Comparison of ENCODE assay signal across 9 cellular contexts in genomic region chr6:35522660-35523658, GRCh38. TPM values are rescaled to one million over a fixed set of nuclear protein-coding genes. Genes with fewer than 3 reads are reported as not detected.
DNase-seq lines count a peak whose midpoint lies in the region; ATAC-seq and TF ChIP-seq lines count a peak whose summit lies in the region.
"Had no signal": no experiment of that assay in that cellular context is flagged by ENCODE, and none has a peak within 500 bp of the region (broad histone marks: within the 10 kb centered on the region; RNA-seq: fewer than 3 reads in every experiment).

No MANE protein-coding gene starts in this region.

- peak overlapping the region in 1 of 2 experiments; percentile 71 for H3K4me3 ChIP-seq in mesenchymal stem cell (ENCODE audit: insufficient read depth in 1 of 2, low read depth in 1 of 2, low read length in 2 of 2)

- ATAC-seq in CD4-positive, alpha-beta T cell (ENCODE audit: poor library complexity) = peak; percentile 88
- peak; percentile 91 for ATAC-seq in activated CD8-positive, alpha-beta T cell treated with anti-CD3 and anti-CD28 coated beads for 36 hours
- no peak for ATAC-seq in HG03521 (IDR thresholded peaks at IDR 0.05; ENCODE audit: unreplicated experiment)

- peak overlapping the region; percentile 6 to 40 for H2BK12ac ChIP-seq in mesenchymal stem cell (ENCODE audit: low read length in 2 of 2)

- peak overlapping the region; percentile 49 for H3K9ac ChIP-seq in mesenchymal stem cell (ENCODE audit: low read length)

- H3K27me3 ChIP-seq in CD4-positive, alpha-beta T cell (ENCODE audit: control insufficient read depth, insufficient read depth, low read length) = no peaks in the 10 kb centered on the region
- H3K27me3 ChIP-seq in mesenchymal stem cell (ENCODE audit: control insufficient read depth in 1 of 2, insufficient read depth in 1 of 2, low read length in 2 of 2) = peaks cover 3 to 31% of the 10 kb centered on the region in 2 experiments

- TF ChIP-seq CTCF in CD4-positive, alpha-beta T cell (IDR thresholded peaks at IDR 0.05) = peak; percentile 98
- peak; percentile 100 for TF ChIP-seq CTCF in activated CD8-positive, alpha-beta T cell treated with anti-CD3 and anti-CD28 coated beads for 36 hours (IDR thresholded peaks at IDR 0.05)

- H3K79me1 ChIP-seq in mesenchymal stem cell (replicated peaks; ENCODE audit: low read length, poor library complexity, severe bottlenecking) = no peaks in the 10 kb centered on the region

- WGBS in mesenchymal stem cell = 40% methylated on average over 28 of the region's 32 CpGs

- peak overlapping the region; percentile 6 to 35 for H3K4ac ChIP-seq in mesenchymal stem cell (ENCODE audit: low read depth in 1 of 2, low read length in 2 of 2)

- no peaks in the 10 kb centered on the region for H3K36me3 ChIP-seq in mesenchymal stem cell (ENCODE audit: control insufficient read depth in 1 of 2, insufficient read depth in 2 of 2, low read depth in 1 of 2, low read length in 2 of 2)

- peak; percentile 61 to 79 (median 65) for DNase-seq in CD4-positive, alpha-beta T cell
- DNase-seq in HEK293T (ENCODE audit: extremely low spot score) (peak; percentile 91), NCI-H460 (ENCODE audit: extremely low read depth, low read depth) (peak; percentile 54), mesenchymal stem cell (peak; percentile 64)
- DNase-seq in activated CD8-positive, alpha-beta T cell treated with anti-CD3 and anti-CD28 coated beads for 36 hours = peak; percentile 81
- DNase-seq in effector CD8-positive, alpha-beta T cell (lab: John Stamatoyannopoulos, UW) = peak; percentile 71
- peak; percentile 66 for DNase-seq in stimulated activated CD8-positive, alpha-beta memory T cell treated with anti-CD3 and anti-CD28 coated beads, Interleukin-15, amount 100 ng/mL, for 24 hours (ENCODE audit: low read depth)

- H4K91ac ChIP-seq in mesenchymal stem cell (ENCODE audit: low read length) = no peak overlapping the region

- H3K4me2 ChIP-seq in mesenchymal stem cell (ENCODE audit: low read length, poor library complexity, severe bottlenecking) = peak overlapping the region; percentile 55

- intact Hi-C loops in CD4-positive, alpha-beta T cell (cut with DNase I, micrococcal nuclease) = loop anchor here (1.0 to 5.0 kb wide), 5 partner anchors 29 to 214 kb away; partner anchors contain the start of gene ARMC12 (in 2 of the 2)
- intact Hi-C loops in activated CD8-positive, alpha-beta T cell treated with anti-CD3 and anti-CD28 coated beads for 36 hours (cut with micrococcal nuclease) = loop anchor here (1.0 kb wide), 1 partner anchor 213 kb away; no protein-coding TSS in a partner anchor

- no peak overlapping the region for H3K23ac ChIP-seq in mesenchymal stem cell (ENCODE audit: low read length in 2 of 2)

- H3K14ac ChIP-seq in mesenchymal stem cell (ENCODE audit: low read length in 2 of 2) = no peak overlapping the region

- no peaks in the 10 kb centered on the region for H3K27me3 Mint-ChIP-seq in CD4-positive, alpha-beta T cell
- no peaks in the 10 kb centered on the region for H3K27me3 Mint-ChIP-seq in activated CD8-positive, alpha-beta T cell treated with anti-CD3 and anti-CD28 coated beads for 36 hours

- peak overlapping the region; percentile 89 for H4K8ac ChIP-seq in mesenchymal stem cell (ENCODE audit: low read length)

- no peaks in the 10 kb centered on the region for H3K36me3 Mint-ChIP-seq in CD4-positive, alpha-beta T cell (ENCODE audit: low read depth)
- H3K36me3 Mint-ChIP-seq in activated CD8-positive, alpha-beta T cell treated with anti-CD3 and anti-CD28 coated beads for 36 hours (ENCODE audit: low read depth) = no peaks in the 10 kb centered on the region

- H2BK15ac ChIP-seq in mesenchymal stem cell (ENCODE audit: low read depth, poor library complexity, severe bottlenecking) = peak overlapping the region; percentile 19

- H3K27ac Mint-ChIP-seq in CD4-positive, alpha-beta T cell = peak overlapping the region; percentile 82
- H3K27ac Mint-ChIP-seq in activated CD8-positive, alpha-beta T cell treated with anti-CD3 and anti-CD28 coated beads for 36 hours = peak overlapping the region; percentile 63

- POLR2A ChIA-PET in CD4-positive, alpha-beta T cell (lab: Charles Lee) = interaction anchor here (0.6 to 1.6 kb wide), 6 partner anchors 24 to 209 kb away, joined by 3 to 8 read pairs (median 4); no protein-coding TSS in a partner anchor
- POLR2A ChIA-PET in HEK293T (lab: Yijun Ruan, JAX) = interaction anchor here (1.4 kb wide), 1 partner anchor 203 kb away, joined by 3 read pairs; no protein-coding TSS in a partner anchor
- POLR2A ChIA-PET in activated CD8-positive, alpha-beta T cell treated with anti-CD3 and anti-CD28 coated beads for 36 hours (lab: Charles Lee) = no interaction called here

- H3K27ac ChIP-seq in CD4-positive, alpha-beta T cell (ENCODE audit: low read depth, low read length) = no peak overlapping the region
- no peak overlapping the region for H3K27ac ChIP-seq in mesenchymal stem cell (ENCODE audit: low read length, poor library complexity, severe bottlenecking)

- H3K9me3 Mint-ChIP-seq in CD4-positive, alpha-beta T cell = no peaks in the 10 kb centered on the region
- H3K9me3 Mint-ChIP-seq in activated CD8-positive, alpha-beta T cell treated with anti-CD3 and anti-CD28 coated beads for 36 hours = no peaks in the 10 kb centered on the region

- H3K4me3 Mint-ChIP-seq in CD4-positive, alpha-beta T cell = peak overlapping the region; percentile 79
- peak overlapping the region; percentile 63 for H3K4me3 Mint-ChIP-seq in activated CD8-positive, alpha-beta T cell treated with anti-CD3 and anti-CD28 coated beads for 36 hours

- H2BK5ac ChIP-seq in mesenchymal stem cell (ENCODE audit: low read depth, low read length, poor library complexity, severe bottlenecking) = no peak overlapping the region

- H3K9me3 ChIP-seq in CD4-positive, alpha-beta T cell (ENCODE audit: control insufficient read depth, low read length) = no peaks in the 10 kb centered on the region
- no peaks in the 10 kb centered on the region for H3K9me3 ChIP-seq in mesenchymal stem cell (ENCODE audit: control insufficient read depth, low read length)

- H2AFZ ChIP-seq in mesenchymal stem cell (ENCODE audit: low read depth, low read length) = peak overlapping the region; percentile 36

- peaks cover 14% of the 10 kb centered on the region for H3K4me1 Mint-ChIP-seq in CD4-positive, alpha-beta T cell (ENCODE audit: low read depth)
- peaks cover 9% of the 10 kb centered on the region for H3K4me1 Mint-ChIP-seq in activated CD8-positive, alpha-beta T cell treated with anti-CD3 and anti-CD28 coated beads for 36 hours (ENCODE audit: low read depth)

- H2AK5ac ChIP-seq in mesenchymal stem cell (ENCODE audit: low read length, severe bottlenecking) = no peak overlapping the region

- no peak overlapping the region for H2BK120ac ChIP-seq in mesenchymal stem cell (ENCODE audit: low read depth, low read length)

- H3K18ac ChIP-seq in mesenchymal stem cell (ENCODE audit: low read depth in 1 of 2, low read length in 2 of 2) = peak overlapping the region; percentile 13 to 81

- CTCF ChIA-PET in CD4-positive, alpha-beta T cell (lab: Charles Lee) = interaction anchor here (0.6 to 3.3 kb wide), 8 partner anchors 8 to 1094 kb away, joined by 3 to 13 read pairs (median 4); partner anchors contain the start of gene ARMC12
- CTCF ChIA-PET in HEK293T (lab: Yijun Ruan, JAX) = interaction anchor here (0.8 to 3.8 kb wide), 9 partner anchors 8 to 234 kb away, joined by 3 to 43 read pairs (median 5); partner anchors contain the start of gene ARMC12
- CTCF ChIA-PET in activated CD8-positive, alpha-beta T cell treated with anti-CD3 and anti-CD28 coated beads for 36 hours (lab: Charles Lee) = interaction anchor here (0.5 to 6.7 kb wide), 55 partner anchors 9 to 563 kb away, joined by 3 to 91 read pairs (median 4); partner anchors contain the start of genes ARMC12 and RPL10A

- peaks cover 4% of the 10 kb centered on the region for H3K4me1 ChIP-seq in mesenchymal stem cell (ENCODE audit: control insufficient read depth, insufficient read depth, low read depth, low read length)

TF ChIP-seq in HEK293T, 16 proteins besides CTCF, POLR2A, EP300 and RAD21:
- no peak for TF ChIP-seq FOXK2 (IDR thresholded peaks at IDR 0.05)

RNA-seq across cellular contexts. Expression of gene TULP1, which starts 10.3 kb away (rescaled TPM):
- total RNA-seq in CD4-positive, alpha-beta T cell = not detected
- not detected in 2 replicates for total RNA-seq in NCI-H460 (2014; rRNA removed; shearing (Covaris generic))
- not detected in 2 replicates for polyA plus RNA-seq in NCI-H460 (2014; cell fraction: nucleus; rRNA removed)
- not detected for total RNA-seq in activated CD8-positive, alpha-beta T cell treated with anti-CD3 and anti-CD28 coated beads for 36 hours
- polyA plus RNA-seq in mesenchymal stem cell (2013, experiment 1 of 2) = not detected
- not detected for polyA plus RNA-seq in mesenchymal stem cell (2013, experiment 2 of 2)
- total RNA-seq: activated CD8-positive, alpha-beta memory T cell treated with anti-CD3 and anti-CD28 coated beads for 36 hours had no signal

RNA-seq across cellular contexts. Expression of gene TEAD3, which starts 26.1 kb away (rescaled TPM):
- under 1 TPM in 1 of 2 experiments, not detected in 1; 0.11 TPM for total RNA-seq in CD4-positive, alpha-beta T cell
- total RNA-seq in NCI-H460 (2014; rRNA removed; shearing (Covaris generic)) = 2.4 and 2.7 TPM in 2 replicates
- 3.2 and 5.6 TPM in 2 replicates for polyA plus RNA-seq in NCI-H460 (2014; cell fraction: nucleus; rRNA removed)
- under 1 TPM; 0.68 to 0.81 TPM for total RNA-seq in activated CD8-positive, alpha-beta T cell treated with anti-CD3 and anti-CD28 coated beads for 36 hours
- polyA plus RNA-seq in mesenchymal stem cell (2013, experiment 1 of 2) = 41.3 TPM
- polyA plus RNA-seq in mesenchymal stem cell (2013, experiment 2 of 2) = 39.0 TPM

RNA-seq across cellular contexts. Expression of gene RPL10A, which starts 54.8 kb away (rescaled TPM):
- total RNA-seq in CD4-positive, alpha-beta T cell = 1,000 to 10,000 TPM; 2,453 to 2,464 TPM
- 2,150 and 2,255 TPM in 2 replicates for total RNA-seq in NCI-H460 (2014; rRNA removed; shearing (Covaris generic))
- polyA plus RNA-seq in NCI-H460 (2014; cell fraction: nucleus; rRNA removed) = 1,220 and 1,850 TPM in 2 replicates
- total RNA-seq in activated CD8-positive, alpha-beta T cell treated with anti-CD3 and anti-CD28 coated beads for 36 hours = 1,000 to 10,000 TPM; 2,322 to 2,393 TPM
- 1,727 TPM for polyA plus RNA-seq in mesenchymal stem cell (2013, experiment 1 of 2)
- 1,711 TPM for polyA plus RNA-seq in mesenchymal stem cell (2013, experiment 2 of 2)
